Comparison of ENCODE assay signal across 14 cellular contexts in the genomic region with DNA sequence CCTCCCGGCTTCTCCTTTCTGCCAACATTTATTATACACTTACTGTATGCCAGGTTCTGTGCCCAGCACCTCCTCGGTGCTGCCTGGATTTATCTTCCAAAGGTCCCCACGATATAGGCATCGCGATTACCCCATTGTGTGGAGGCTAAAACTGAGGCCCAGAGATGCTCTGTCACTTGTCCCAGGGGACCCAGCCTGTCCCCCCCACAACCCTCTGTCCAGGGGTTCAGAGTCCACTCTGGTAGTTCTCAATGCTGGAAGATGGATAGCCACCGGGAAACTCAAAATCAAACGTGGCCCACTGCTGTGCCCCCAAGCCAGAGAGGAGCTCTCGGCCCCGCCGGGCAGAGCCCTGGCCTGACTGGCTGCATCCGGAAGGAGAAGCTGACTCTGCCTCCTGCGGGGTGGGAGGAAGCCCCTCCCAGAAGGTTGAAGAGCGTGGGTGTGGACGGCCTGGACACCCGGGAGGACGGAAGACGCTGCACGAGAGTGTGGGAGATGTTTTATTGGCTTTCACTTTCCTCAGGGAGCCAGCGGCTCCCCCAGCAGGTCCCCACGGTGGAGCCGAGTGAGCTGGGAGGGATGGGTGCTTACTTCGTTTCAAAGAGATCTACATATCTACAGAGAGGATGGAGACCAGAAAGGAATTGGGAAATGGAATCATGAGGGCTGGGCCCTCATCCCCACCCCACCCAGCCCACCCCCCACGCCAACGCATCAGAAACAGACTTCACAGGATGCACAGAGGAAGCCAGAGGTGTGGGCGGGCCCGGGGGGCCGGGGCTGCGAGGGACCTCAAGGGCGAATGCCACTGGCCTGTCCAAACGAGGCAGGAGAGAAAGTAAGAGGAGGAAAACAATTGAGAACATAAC. TPM values are rescaled to one million over a fixed set of nuclear protein-coding genes. Genes with fewer than 3 reads are reported as not detected.
DNase-seq lines count a peak whose midpoint lies in the region; ATAC-seq and TF ChIP-seq lines count a peak whose summit lies in the region.
"Had no signal": no experiment of that assay in that cellular context is flagged by ENCODE, and none has a peak within 500 bp of the region (broad histone marks: within the 10 kb centered on the region; RNA-seq: fewer than 3 reads in every experiment).

No MANE protein-coding gene starts in this region.

- H3K36me3 ChIP-seq in ACC112 (ENCODE audit: insufficient read depth, low read length), result no peaks in the 10 kb centered on the region
- H3K36me3 ChIP-seq: transverse colon had no signal

- no peak overlapping the region for H3K27ac Mint-ChIP-seq in dendritic cell treated with granulocyte-macrophage colony-stimulating factor and Interleukin-4, amounts not matched to agents 40 ng/mL and 50 ng/mL, for 4 days
- H3K27ac Mint-ChIP-seq in mesothelial cell of epicardium, result no peak overlapping the region

- no peak for ATAC-seq in GM19463 (IDR thresholded peaks at IDR 0.05; ENCODE audit: unreplicated experiment)

- TF ChIP-seq CTCF in GM20000 (IDR thresholded peaks at IDR 0.05; ENCODE audit: extremely low read depth, missing control alignments) (no peak), mesothelial cell of epicardium (IDR thresholded peaks at IDR 0.05; ENCODE audit: unreplicated experiment) (no peak)

- H3K79me2 ChIP-seq in ACC112 (ENCODE audit: control insufficient read depth, insufficient read depth, low read length, unreplicated experiment), result no peaks in the 10 kb centered on the region

- H3K27me3 Mint-ChIP-seq in dendritic cell treated with granulocyte-macrophage colony-stimulating factor and Interleukin-4, amounts not matched to agents 40 ng/mL and 50 ng/mL, for 4 days, result peaks cover 56% of the 10 kb centered on the region
- H3K27me3 Mint-ChIP-seq in mesothelial cell of epicardium (ENCODE audit: low read depth), result no peaks in the 10 kb centered on the region

- no peak overlapping the region for H3K27ac ChIP-seq in ACC112 (ENCODE audit: low read depth, low read length)
- H3K27ac ChIP-seq: transverse colon had no signal

- no peaks in the 10 kb centered on the region for H3K9me3 Mint-ChIP-seq in dendritic cell treated with granulocyte-macrophage colony-stimulating factor and Interleukin-4, amounts not matched to agents 40 ng/mL and 50 ng/mL, for 4 days
- H3K9me3 Mint-ChIP-seq in mesothelial cell of epicardium, result no peaks in the 10 kb centered on the region

- intact Hi-C loops in dendritic cell treated with granulocyte-macrophage colony-stimulating factor and Interleukin-4, amounts not matched to agents 40 ng/mL and 50 ng/mL, for 4 days (cut with micrococcal nuclease), result no loop called here

- DNase-seq in GM20000 (ENCODE audit: low spot score) (peak; percentile 63), mesothelial cell of epicardium (ENCODE audit: low spot score in 2 of 2, unreplicated experiment in 2 of 2) (no peak), DMS 273 treated with DMSO at 0.1 percent for 48 hours (lab: John Stamatoyannopoulos, UW) (no peak), NCI-H446 treated with DMSO at 0.1 percent for 48 hours (lab: John Stamatoyannopoulos, UW) (no peak), foreskin melanocyte (no peak)
- DNase-seq: Calu3; central memory CD4-positive, alpha-beta T cell; NCI-H187; NCI-H524; SW 1271; transverse colon had no signal

- H3K4me3 Mint-ChIP-seq in dendritic cell treated with granulocyte-macrophage colony-stimulating factor and Interleukin-4, amounts not matched to agents 40 ng/mL and 50 ng/mL, for 4 days, result peak overlapping the region; percentile 41
- H3K4me3 Mint-ChIP-seq in mesothelial cell of epicardium, result peak overlapping the region; percentile 28

- no peaks in the 10 kb centered on the region for H3K36me3 Mint-ChIP-seq in dendritic cell treated with granulocyte-macrophage colony-stimulating factor and Interleukin-4, amounts not matched to agents 40 ng/mL and 50 ng/mL, for 4 days (ENCODE audit: low read depth)
- no peaks in the 10 kb centered on the region for H3K36me3 Mint-ChIP-seq in mesothelial cell of epicardium

- peaks cover 8% of the 10 kb centered on the region for H3K4me1 ChIP-seq in ACC112 (ENCODE audit: control insufficient read depth, insufficient read depth, low read length, unreplicated experiment)

- H3K4me1 Mint-ChIP-seq in dendritic cell treated with granulocyte-macrophage colony-stimulating factor and Interleukin-4, amounts not matched to agents 40 ng/mL and 50 ng/mL, for 4 days (ENCODE audit: low read depth), result peaks cover 9% of the 10 kb centered on the region
- H3K4me1 Mint-ChIP-seq in mesothelial cell of epicardium, result peaks cover 31% of the 10 kb centered on the region

- peak overlapping the region; percentile 60 for H2AFZ ChIP-seq in ACC112 (ENCODE audit: low read length, unreplicated experiment)

- peaks cover 6% of the 10 kb centered on the region; the same call in 1 of the 2 replicates for H3K27me3 ChIP-seq in ACC112 (ENCODE audit: insufficient read depth, low read length)

- H3K4me3 ChIP-seq in ACC112 (ENCODE audit: low read depth, low read length), result peak overlapping the region; percentile 67
- H3K4me3 ChIP-seq: transverse colon had no signal

RNA-seq across cellular contexts. Expression of a gene that starts 32.4 kb away (rescaled TPM):
- 0.22 to 0.72 TPM (median 0.72 TPM) in 3 replicates for total RNA-seq in mesothelial cell of epicardium
- total RNA-seq: Calu3 had no signal

RNA-seq across cellular contexts. Expression of a gene that starts 42.3 kb away (rescaled TPM):
- total RNA-seq in mesothelial cell of epicardium, result 6.2 to 7.0 TPM (median 6.5 TPM) in 3 replicates

RNA-seq across cellular contexts. Expression of a gene that starts 52.1 kb away (rescaled TPM):
- total RNA-seq in mesothelial cell of epicardium, result not detected in 3 replicates
- total RNA-seq: Calu3, transverse colon had no signal

RNA-seq across cellular contexts. Expression of a gene that starts 59.3 kb away (rescaled TPM):
- not detected in 3 replicates for total RNA-seq in mesothelial cell of epicardium
- total RNA-seq: Calu3, transverse colon had no signal
